Comparison of ENCODE assay signal across 8 cellular contexts in genomic region chr11:6603287-6604080, GRCh38. TPM values are rescaled to one million over a fixed set of nuclear protein-coding genes. Genes with fewer than 3 reads are reported as not detected.
DNase-seq lines count a peak whose midpoint lies in the region; ATAC-seq and TF ChIP-seq lines count a peak whose summit lies in the region.

Gene ILK, plus strand, starts transcription at chr11:6603774. Its CDS starts 498 bp downstream, at chr11:6604272.
Gene RRP8, minus strand, starts transcription at chr11:6603616. Its CDS starts 114 bp downstream, at chr11:6603502.

- H3K9me3 ChIP-seq in adipocyte (ENCODE audit: control insufficient read depth, low read length) (no peaks in the 10 kb centered on the region), cardiac muscle cell (ENCODE audit: low read depth) (no peaks in the 10 kb centered on the region), transverse colon (no peaks in the 10 kb centered on the region)

- H3K4me3 ChIP-seq in adipocyte (ENCODE audit: low read length) (peak within 1 kb of the TSS; percentile 90), cardiac muscle cell (peak within 1 kb of the TSS; percentile 63), transverse colon (peak within 1 kb of the TSS; percentile 78 to 90 (median 88))

- intact Hi-C loops in transverse colon (cut with DNase I; ENCODE audit: low total_unique reads), result no loop called here

- H3K4me1 ChIP-seq in adipocyte (ENCODE audit: control insufficient read depth, insufficient read depth, low read length) (peaks cover 45% of the 10 kb centered on the region), cardiac muscle cell (ENCODE audit: low read depth) (peaks cover 34% of the 10 kb centered on the region), transverse colon (peaks cover 34 to 56% (median 46%) of the 10 kb centered on the region in 4 donors)

- in situ Hi-C loops in transverse colon (cut with MboI; ENCODE audit: low pct_ligation_motif_present in 1 of 4, low pct_unique_long_range_greater_than_20kb in 1 of 4, low sequenced_read_pairs in 3 of 4), result loop anchor here in 2 of 4 donors (10.0 kb wide), 2 partner anchors 129 to 219 kb away; partner anchors contain the start of gene TRIM3 (in 1 of the 2)

- ATAC-seq in HG02642 (IDR thresholded peaks at IDR 0.05; ENCODE audit: poor library complexity, unreplicated experiment), result peak; percentile 84

- H3K36me3 ChIP-seq in adipocyte (ENCODE audit: control insufficient read depth, insufficient read depth, low read length, severe bottlenecking) (peaks cover 41% of the 10 kb centered on the region), cardiac muscle cell (peaks cover 28% of the 10 kb centered on the region), transverse colon (peaks cover 0 to 21% (median 11%) of the 10 kb centered on the region in 4 donors)

- DNase-seq in NCI-H1105 treated with DMSO at 0.1 percent for 48 hours (lab: John Stamatoyannopoulos, UW), result peak; percentile 88
- DNase-seq in SW 1271 (lab: John Stamatoyannopoulos, UW), result peak; percentile 74 to 85
- DNase-seq in adipocyte (ENCODE audit: low read depth), result peak; percentile 97
- peak; percentile 93 to 96 for DNase-seq in cardiac muscle cell (ENCODE audit: low read depth in 1 of 2, low spot score in 1 of 2)
- peak; percentile 85 for DNase-seq in pons (ENCODE audit: low spot score)
- peak; percentile 94 for DNase-seq in transverse colon

- TF ChIP-seq CTCF in GM12873 (IDR thresholded peaks at IDR 0.05; ENCODE audit: insufficient read depth, low read depth, low read length, missing control alignments), result peak; percentile 6
- TF ChIP-seq CTCF in cardiac muscle cell (IDR thresholded peaks at IDR 0.05; ENCODE audit: low read depth, low read length), result no peak
- peak in 2 of 5 experiments; percentile 22 to 24 for TF ChIP-seq CTCF in transverse colon (IDR thresholded peaks at IDR 0.05)

- peak within 1 kb of the TSS; percentile 94 for H3K9ac ChIP-seq in adipocyte (ENCODE audit: low read length)

- H3K27ac ChIP-seq in cardiac muscle cell, result peak within 1 kb of the TSS; percentile 99
- H3K27ac ChIP-seq in transverse colon, result peak within 1 kb of the TSS; percentile 96 to 99 (median 97)

- no peak for TF ChIP-seq EP300 in transverse colon (IDR thresholded peaks at IDR 0.05; ENCODE audit: low read depth)

- TF ChIP-seq POLR2A in transverse colon (IDR thresholded peaks at IDR 0.05), result peak; percentile 70

- WGBS in transverse colon (ENCODE audit: low coverage in 1 of 2), 2 donors, result 0% methylated on average over 25 of the region's 72 CpGs; no CpG with 5 or more reads in 1 of the 2 donors

- H3K27me3 ChIP-seq in adipocyte (replicated peaks; ENCODE audit: control insufficient read depth, insufficient read depth, low read length), result no peaks in the 10 kb centered on the region
- H3K27me3 ChIP-seq in cardiac muscle cell, result no peaks in the 10 kb centered on the region
- H3K27me3 ChIP-seq in transverse colon, result no peaks in the 10 kb centered on the region

RNA-seq across cellular contexts. Expression of gene ILK, which starts in this region (rescaled TPM):
- total RNA-seq in cardiac muscle cell (221 and 259 TPM in 2 replicates), transverse colon (100 to 1,000 TPM; 159 to 211 (median 169) TPM)
- polyA plus RNA-seq in cardiac muscle cell, result 270 and 316 TPM in 2 replicates

RNA-seq across cellular contexts. Expression of gene RRP8, which starts in this region (rescaled TPM):
- 20.7 and 27.3 TPM in 2 replicates for total RNA-seq in cardiac muscle cell
- 32.6 and 46.0 TPM in 2 replicates for polyA plus RNA-seq in cardiac muscle cell
- total RNA-seq in transverse colon, result 100 to 1,000 TPM in 1 of 4 donors, 10 to 100 TPM in 2, 1 to 10 TPM in 1; 9.7 to 145 (median 48.2) TPM

Comparison
In these comparisons a context has a peak if more than half of its experiments do, and no peak if none do; other contexts are left out.
1. Peak in every context shown above with its lines: DNase-seq, ATAC-seq, H3K4me3 ChIP-seq and H3K27ac ChIP-seq.